1 cellular context compared by ENCODE assay signal in genomic region chr10:110759523-110759922, GRCh38.
TF ChIP-seq lines count a peak whose summit lies in the region.

No MANE protein-coding gene starts in this region.

TF ChIP-seq in GM23338, 12 proteins besides CTCF, POLR2A, EP300 and RAD21 (continued from another document):
- TF ChIP-seq ZNF462 (CRISPR knock-in tag; IDR thresholded peaks at IDR 0.05) (no peak), ZNF331 (CRISPR knock-in tag; IDR thresholded peaks at IDR 0.05; ENCODE audit: low read depth) (no peak), JUNB (IDR thresholded peaks at IDR 0.05; ENCODE audit: unreplicated experiment) (no peak)
